ENCODE assay signal across 18 cellular contexts in genomic region chr1:4657920-4658585, GRCh38. TPM values are rescaled to one million over a fixed set of nuclear protein-coding genes. Genes with fewer than 3 reads are reported as not detected.
DNase-seq lines count a peak whose midpoint lies in the region; ATAC-seq and TF ChIP-seq lines count a peak whose summit lies in the region.
"Had no signal": no experiment of that assay in that cellular context is flagged by ENCODE, and none has a peak within 500 bp of the region (broad histone marks: within the 10 kb centered on the region; RNA-seq: fewer than 3 reads in every experiment).

No MANE protein-coding gene starts in this region.

- H3K9ac ChIP-seq in HUES64 (ENCODE audit: low read depth, low read length) (no peak overlapping the region), endodermal cell (ENCODE audit: extremely low read depth, low read length, poor library complexity, severe bottlenecking) (no peak overlapping the region), neural progenitor cell (no peak overlapping the region), trophoblast cell (ENCODE audit: low read length) (no peak overlapping the region)

- H3K9me3 ChIP-seq in HUES64 (ENCODE audit: insufficient read depth, low read depth, low read length) = no peaks in the 10 kb centered on the region
- no peaks in the 10 kb centered on the region for H3K9me3 ChIP-seq in endodermal cell (ENCODE audit: control insufficient read depth, low read length)
- no peaks in the 10 kb centered on the region for H3K9me3 ChIP-seq in neural progenitor cell (ENCODE audit: low read depth)
- peaks cover 2% of the 10 kb centered on the region for H3K9me3 ChIP-seq in trophoblast cell (ENCODE audit: insufficient read depth, low read depth, low read length)
- no peaks in the 10 kb centered on the region for H3K9me3 ChIP-seq in right lobe of liver
- H3K9me3 ChIP-seq: breast epithelium had no signal

- no peak overlapping the region for H3K4ac ChIP-seq in trophoblast cell (ENCODE audit: low read depth, low read length)

- H3K14ac ChIP-seq in trophoblast cell (ENCODE audit: low read length) = no peak overlapping the region

- H3K18ac ChIP-seq in trophoblast cell (ENCODE audit: low read length) = no peak overlapping the region

- H2AFZ ChIP-seq in neural progenitor cell (replicated peaks) (no peak overlapping the region), trophoblast cell (ENCODE audit: insufficient read depth, low read length, poor library complexity) (no peak overlapping the region)

- H3K79me1 ChIP-seq in trophoblast cell (ENCODE audit: low read length) = no peaks in the 10 kb centered on the region

- peaks cover 25% of the 10 kb centered on the region for H4K20me1 ChIP-seq in neural progenitor cell (ENCODE audit: low read depth)

- H3K79me2 ChIP-seq in neural progenitor cell (ENCODE audit: low read depth) = no peaks in the 10 kb centered on the region
- H3K79me2 ChIP-seq in trophoblast cell (ENCODE audit: control insufficient read depth, insufficient read depth, low read length, poor library complexity) = peaks cover 4% of the 10 kb centered on the region

- H3F3A ChIP-seq in neural progenitor cell (ENCODE audit: low read depth) = peaks cover 26% of the 10 kb centered on the region

- WGBS in HUES64 = 48% methylated on average over 26 of the region's 26 CpGs
- WGBS in endodermal cell (ENCODE audit: insufficient coverage in 1 of 2, insufficient read length in 1 of 2), 2 experiments = 53 to 67% methylated on average over 20 to 26 of the region's 26 CpGs
- no CpG with 5 or more reads among the region's 26 CpGs for WGBS in trophoblast cell (ENCODE audit: extremely low coverage, insufficient coverage, insufficient read length)
- WGBS in right lobe of liver (ENCODE audit: insufficient coverage, low coverage, low lambda C conversion rate, missing lambda C conversion rate) = 6% methylated on average over 9 of the region's 26 CpGs

- TF ChIP-seq POLR2A in right lobe of liver (IDR thresholded peaks at IDR 0.05) = no peak

- H3K36me3 ChIP-seq in HUES64 (ENCODE audit: insufficient read depth, low read length) (no peaks in the 10 kb centered on the region), endodermal cell (ENCODE audit: control insufficient read depth, insufficient read depth, low read length) (peaks cover 13% of the 10 kb centered on the region), neural progenitor cell (no peaks in the 10 kb centered on the region), trophoblast cell (ENCODE audit: control insufficient read depth in 1 of 2, insufficient read depth in 2 of 2, low read length in 2 of 2) (no peaks in the 10 kb centered on the region), right lobe of liver (no peaks in the 10 kb centered on the region)
- H3K36me3 ChIP-seq: breast epithelium had no signal

- no peaks in the 10 kb centered on the region for H3K9me3 Mint-ChIP-seq in endodermal cell
- H3K9me3 Mint-ChIP-seq in neural progenitor cell = no peaks in the 10 kb centered on the region
- H3K9me3 Mint-ChIP-seq: effector memory CD8-positive, alpha-beta T cell; T-helper 1 cell treated with Interleukin-12 subunit alpha and Interleukin-12 subunit beta and Interleukin-4 antibody, amounts not matched to agents 30 μg/mL and 1 μg/mL, for 36 hours had no signal

- no peak overlapping the region for H2AK5ac ChIP-seq in trophoblast cell (ENCODE audit: low read length)

- no peak overlapping the region for H4K12ac ChIP-seq in trophoblast cell (ENCODE audit: low read depth, low read length)

- H3K4me1 ChIP-seq in HUES64 (ENCODE audit: insufficient read depth, low read length) (peaks cover 35% of the 10 kb centered on the region), endodermal cell (ENCODE audit: control insufficient read depth, insufficient read depth, low read length) (peaks cover 26% of the 10 kb centered on the region), neural progenitor cell (peaks cover 25% of the 10 kb centered on the region), trophoblast cell (ENCODE audit: control insufficient read depth in 1 of 2, insufficient read depth in 2 of 2, low read length in 2 of 2) (peaks cover 4 to 16% of the 10 kb centered on the region in 2 experiments), right lobe of liver (no peaks in the 10 kb centered on the region)
- H3K4me1 ChIP-seq: breast epithelium had no signal

- H3K4me3 ChIP-seq in HUES64 (ENCODE audit: low read length) = peak overlapping the region; percentile 6; the same call in 1 of the 2 replicates
- H3K4me3 ChIP-seq in endodermal cell (ENCODE audit: low read length) = peak overlapping the region; percentile 95
- peak overlapping the region; percentile 15 for H3K4me3 ChIP-seq in neural progenitor cell
- no peak overlapping the region for H3K4me3 ChIP-seq in trophoblast cell (ENCODE audit: low read depth, low read length)
- H3K4me3 ChIP-seq in right lobe of liver = no peak overlapping the region
- H3K4me3 ChIP-seq: breast epithelium, smooth muscle cell had no signal

- H4K91ac ChIP-seq in trophoblast cell (ENCODE audit: low read depth, low read length) = no peak overlapping the region

- H3K4me2 ChIP-seq in neural progenitor cell = peak overlapping the region; percentile 51
- no peak overlapping the region for H3K4me2 ChIP-seq in trophoblast cell (ENCODE audit: low read length)
- H3K4me2 ChIP-seq: smooth muscle cell had no signal

- peaks cover 66% of the 10 kb centered on the region for H3K27me3 ChIP-seq in HUES64 (ENCODE audit: insufficient read depth, low read length)
- H3K27me3 ChIP-seq in endodermal cell (ENCODE audit: control insufficient read depth, insufficient read depth, low read length, poor library complexity, severe bottlenecking) = peaks cover 11% of the 10 kb centered on the region
- H3K27me3 ChIP-seq in neural progenitor cell = peaks cover 74% of the 10 kb centered on the region
- H3K27me3 ChIP-seq in trophoblast cell (ENCODE audit: insufficient read depth, low read length) = peaks cover 12% of the 10 kb centered on the region
- H3K27me3 ChIP-seq in right lobe of liver = peaks cover 0 to 9% of the 10 kb centered on the region in 2 donors

- H3K27ac Mint-ChIP-seq in endodermal cell = no peak overlapping the region
- no peak overlapping the region for H3K27ac Mint-ChIP-seq in neural progenitor cell
- H3K27ac Mint-ChIP-seq: activated CD4-positive, alpha-beta T cell treated with anti-CD3 and anti-CD28 coated beads for 36 hours; effector memory CD8-positive, alpha-beta T cell; T-helper 1 cell treated with Interleukin-12 subunit alpha and Interleukin-12 subunit beta and Interleukin-4 antibody, amounts not matched to agents 30 μg/mL and 1 μg/mL, for 36 hours had no signal

- H2BK120ac ChIP-seq in trophoblast cell (ENCODE audit: insufficient read depth, low read length, poor library complexity) = no peak overlapping the region

- H3K27me3 Mint-ChIP-seq in endodermal cell (ENCODE audit: insufficient read depth) (peaks cover 50% of the 10 kb centered on the region), neural progenitor cell (ENCODE audit: insufficient read depth, low read depth) (peaks cover 20% of the 10 kb centered on the region)

- peak in 8 of 14 donors; percentile 31 to 78 (median 56) for DNase-seq in C1 segment of cervical spinal cord (lab: John Stamatoyannopoulos, UW)
- peak; percentile 58 for DNase-seq in endodermal cell
- DNase-seq in neural progenitor cell (ENCODE audit: low spot score) = peak; percentile 18
- no peak for DNase-seq in SW480 (ENCODE audit: low spot score)
- DNase-seq in NCI-H2196 (lab: John Stamatoyannopoulos, UW; ENCODE audit: unreplicated experiment) = no peak
- DNase-seq in trophoblast cell = no peak
- DNase-seq in right lobe of liver = no peak
- DNase-seq: activated CD4-positive, alpha-beta T cell treated with anti-CD3 and anti-CD28 coated beads for 36 hours; activated CD8-positive, alpha-beta memory T cell treated with anti-CD3 and anti-CD28 coated beads, Interleukin-2, amount 50 U/mL, for 48 hours; activated naive CD4-positive, alpha-beta T cell treated with Interleukin-2 at 50 U/mL for 16 hours; effector memory CD8-positive, alpha-beta T cell; mammary epithelial cell; NCI-H69; stimulated activated naive CD4-positive, alpha-beta T cell had no signal

- H3K27ac ChIP-seq in HUES64 (ENCODE audit: low read depth, low read length) (no peak overlapping the region), endodermal cell (ENCODE audit: low read depth, low read length) (peak overlapping the region; percentile 41), neural progenitor cell (no peak overlapping the region), trophoblast cell (ENCODE audit: low read depth, low read length) (no peak overlapping the region), right lobe of liver (no peak overlapping the region)
- H3K27ac ChIP-seq: breast epithelium had no signal

- H3K4me1 Mint-ChIP-seq in endodermal cell (peaks cover 58% of the 10 kb centered on the region), neural progenitor cell (peaks cover 59% of the 10 kb centered on the region)
- H3K4me1 Mint-ChIP-seq: activated CD4-positive, alpha-beta T cell treated with anti-CD3 and anti-CD28 coated beads for 36 hours had no signal

- intact Hi-C loops in right lobe of liver (cut with DNase I) = no loop called here

- no peak for ATAC-seq in right lobe of liver
- ATAC-seq: activated CD4-positive, alpha-beta T cell treated with anti-CD3 and anti-CD28 coated beads for 36 hours; effector memory CD8-positive, alpha-beta T cell had no signal

- TF ChIP-seq CTCF in endodermal cell (conservative IDR thresholded peaks at IDR 0.05) (no peak), neural progenitor cell (IDR thresholded peaks at IDR 0.05) (no peak), right lobe of liver (IDR thresholded peaks at IDR 0.05) (no peak)

- H3K36me3 Mint-ChIP-seq in endodermal cell (ENCODE audit: low read depth) = peaks cover 7% of the 10 kb centered on the region
- peaks cover 3% of the 10 kb centered on the region for H3K36me3 Mint-ChIP-seq in neural progenitor cell

- H3K4me3 Mint-ChIP-seq in endodermal cell = peak overlapping the region; percentile 60
- H3K4me3 Mint-ChIP-seq in neural progenitor cell = peak overlapping the region; percentile 77
- H3K4me3 Mint-ChIP-seq: activated CD4-positive, alpha-beta T cell treated with anti-CD3 and anti-CD28 coated beads for 36 hours; effector memory CD8-positive, alpha-beta T cell; T-helper 1 cell treated with Interleukin-12 subunit alpha and Interleukin-12 subunit beta and Interleukin-4 antibody, amounts not matched to agents 30 μg/mL and 1 μg/mL, for 36 hours had no signal

- no peak overlapping the region for H2BK5ac ChIP-seq in trophoblast cell (ENCODE audit: low read depth, low read length, poor library complexity)

- no peak overlapping the region for H4K8ac ChIP-seq in trophoblast cell (ENCODE audit: low read depth, low read length)

- H2BK12ac ChIP-seq in trophoblast cell (ENCODE audit: low read length) = no peak overlapping the region

- no peak overlapping the region for H3K23ac ChIP-seq in trophoblast cell (ENCODE audit: low read length)

RNA-seq across cellular contexts. Expression of gene AJAP1, which starts 3.6 kb away (rescaled TPM):
- polyA plus RNA-seq in HUES64 (2013, experiment 1 of 2) = 4.3 TPM
- 3.5 TPM for polyA plus RNA-seq in HUES64 (2013, experiment 2 of 2)
- total RNA-seq in endodermal cell (10 to 100 TPM; 19.4 to 22.1 TPM), neural progenitor cell (ENCODE audit: low replicate concordance) (0.19 and 0.21 TPM in 2 replicates), right lobe of liver (under 1 TPM; 0.06 to 0.35 (median 0.13) TPM)
- polyA plus RNA-seq in endodermal cell (2013, experiment 1 of 2) = 5.5 TPM
- 6.1 TPM for polyA plus RNA-seq in endodermal cell (2013, experiment 2 of 2)
- 1.2 and 1.4 TPM in 2 replicates for polyA plus RNA-seq in trophoblast cell (2013)
- total RNA-seq: activated CD4-positive, alpha-beta T cell treated with anti-CD3 and anti-CD28 coated beads for 36 hours had no signal

Comparison
In these comparisons a context has a peak if more than half of its experiments do, and no peak if none do; other contexts are left out.
1. DNase-seq: peak in C1 segment of cervical spinal cord (8 of 14), endodermal cell (single experiment) and neural progenitor cell (single experiment); none in SW480 (single experiment), NCI-H2196 (single experiment), trophoblast cell (0 of 2) and right lobe of liver (0 of 3).
2. H3K4me3 ChIP-seq: peak in HUES64 (single experiment), endodermal cell (single experiment) and neural progenitor cell (single experiment); none in trophoblast cell (single experiment) and right lobe of liver (0 of 3).
3. RNA of gene AJAP1, which starts 3.6 kb away (total RNA-seq): 19.4 to 22.1 TPM in endodermal cell; 0.19 to 0.21 TPM in neural progenitor cell and 0.06 to 0.35 TPM in right lobe of liver; every median in the first group is over 10 times any median in the second.